ENCODE assay signal across 2 cellular contexts in the genomic region with DNA sequence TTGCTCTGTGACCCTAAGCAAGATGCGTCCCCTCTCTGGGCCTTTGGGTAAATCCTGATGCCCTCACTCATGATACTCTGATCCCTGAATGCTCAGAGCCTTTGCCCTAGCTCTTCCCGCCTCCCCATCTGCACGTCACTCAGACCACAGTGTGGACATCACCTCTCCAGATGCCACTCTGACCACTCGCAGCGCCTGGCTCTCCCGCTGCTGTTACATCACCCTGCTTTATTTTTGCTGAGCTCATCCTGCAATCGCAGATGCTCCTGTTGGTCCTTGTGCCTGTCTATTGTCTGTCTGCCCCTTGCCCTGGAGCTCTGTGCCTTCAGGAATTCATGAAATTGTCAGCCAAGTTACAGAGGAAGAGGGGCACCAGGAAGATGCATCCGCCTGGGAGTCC.
TF ChIP-seq lines count a peak whose summit lies in the region.

No MANE protein-coding gene starts in this region.

TF ChIP-seq in A549, 52 proteins besides CTCF, POLR2A, EP300 and RAD21:
- TF ChIP-seq MAFK (IDR thresholded peaks at IDR 0.05; ENCODE audit: partially characterized antibody) (peak; percentile 92), TFCP2L1 (CRISPR knock-in tag; IDR thresholded peaks at IDR 0.05) (no peak), NFE2L2 (conservative IDR thresholded peaks at IDR 0.05; ENCODE audit: low read length) (peak; percentile 64), CEBPB (IDR thresholded peaks at IDR 0.05) (peak in 1 of 2 experiments; percentile 65; a peak in 2 of 4 replicates), KDM1A (IDR thresholded peaks at IDR 0.05; ENCODE audit: low read depth) (no peak)
- TF ChIP-seq, protein P1, sequence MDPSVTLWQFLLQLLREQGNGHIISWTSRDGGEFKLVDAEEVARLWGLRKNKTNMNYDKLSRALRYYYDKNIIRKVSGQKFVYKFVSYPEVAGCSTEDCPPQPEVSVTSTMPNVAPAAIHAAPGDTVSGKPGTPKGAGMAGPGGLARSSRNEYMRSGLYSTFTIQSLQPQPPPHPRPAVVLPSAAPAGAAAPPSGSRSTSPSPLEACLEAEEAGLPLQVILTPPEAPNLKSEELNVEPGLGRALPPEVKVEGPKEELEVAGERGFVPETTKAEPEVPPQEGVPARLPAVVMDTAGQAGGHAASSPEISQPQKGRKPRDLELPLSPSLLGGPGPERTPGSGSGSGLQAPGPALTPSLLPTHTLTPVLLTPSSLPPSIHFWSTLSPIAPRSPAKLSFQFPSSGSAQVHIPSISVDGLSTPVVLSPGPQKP (IDR thresholded peaks at IDR 0.05; ENCODE audit: low read depth, low read length) = no peak
- TF ChIP-seq, protein P2, sequence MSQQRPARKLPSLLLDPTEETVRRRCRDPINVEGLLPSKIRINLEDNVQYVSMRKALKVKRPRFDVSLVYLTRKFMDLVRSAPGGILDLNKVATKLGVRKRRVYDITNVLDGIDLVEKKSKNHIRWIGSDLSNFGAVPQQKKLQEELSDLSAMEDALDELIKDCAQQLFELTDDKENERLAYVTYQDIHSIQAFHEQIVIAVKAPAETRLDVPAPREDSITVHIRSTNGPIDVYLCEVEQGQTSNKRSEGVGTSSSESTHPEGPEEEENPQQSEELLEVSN (IDR thresholded peaks at IDR 0.05; ENCODE audit: borderline replicate concordance, low read depth) = no peak
- TF ChIP-seq, protein P3, sequence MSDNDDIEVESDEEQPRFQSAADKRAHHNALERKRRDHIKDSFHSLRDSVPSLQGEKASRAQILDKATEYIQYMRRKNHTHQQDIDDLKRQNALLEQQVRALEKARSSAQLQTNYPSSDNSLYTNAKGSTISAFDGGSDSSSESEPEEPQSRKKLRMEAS (IDR thresholded peaks at IDR 0.05) = peak; percentile 32; the same call in 1 of the 2 replicates
TF ChIP-seq in A549: peak in this region for 4.

TF ChIP-seq in K562, 482 proteins besides CTCF, POLR2A, EP300 and RAD21:
- TF ChIP-seq RCOR1 (IDR thresholded peaks at IDR 0.05; ENCODE audit: borderline replicate concordance in 1 of 2, low read depth in 2 of 2, low read length in 2 of 2) (peak in 1 of 2 experiments; percentile 6; a peak in 1 of 4 replicates), COPS2 (conservative IDR thresholded peaks at IDR 0.05) (no peak), ZNF444 (CRISPR knock-in tag; IDR thresholded peaks at IDR 0.05) (no peak), MECOM (CRISPR knock-in tag; IDR thresholded peaks at IDR 0.05) (no peak), RBBP5 (IDR thresholded peaks at IDR 0.05; ENCODE audit: borderline replicate concordance, insufficient read depth, low read length, poor library complexity, severe bottlenecking) (no peak), ZNF316 (IDR thresholded peaks at IDR 0.05) (peak; percentile 47; the same call in 1 of the 2 replicates), CEBPG (CRISPR knock-in tag; IDR thresholded peaks at IDR 0.05) (no peak), CEBPG (tag; conservative IDR thresholded peaks at IDR 0.05 in 1 of 2, IDR thresholded peaks at IDR 0.05 in 1 of 2) (peak in 1 of 2 experiments; percentile 36; a peak in 1 of 4 replicates), NFE2 (IDR thresholded peaks at IDR 0.05; ENCODE audit: low read depth) (0 out of 2 replicates have a peak, but pooled peaks have one; percentile 41), ZNF764 (CRISPR knock-in tag; IDR thresholded peaks at IDR 0.05; ENCODE audit: low read depth) (no peak), C11orf30 (IDR thresholded peaks at IDR 0.05; ENCODE audit: low read depth) (peak; percentile 56), ZNF830 (CRISPR knock-in tag; IDR thresholded peaks at IDR 0.05) (no peak), MEF2A (IDR thresholded peaks at IDR 0.05; ENCODE audit: control insufficient read depth, low read depth, low read length) (no peak), ZKSCAN8 (CRISPR knock-in tag; IDR thresholded peaks at IDR 0.05) (no peak), HNRNPK (IDR thresholded peaks at IDR 0.05; ENCODE audit: low read depth, low read length, poor library complexity, severe bottlenecking) (no peak), FOXA3 (CRISPR knock-in tag; conservative IDR thresholded peaks at IDR 0.05 in 1 of 2, IDR thresholded peaks at IDR 0.05 in 1 of 2) (no peak), JUND (IDR thresholded peaks at IDR 0.05; ENCODE audit: borderline replicate concordance, low read depth, low read length) (no peak), JUND (tag; IDR thresholded peaks at IDR 0.05; ENCODE audit: borderline replicate concordance, low read depth, low read length) (no peak), CBFB (CRISPR knock-in tag; IDR thresholded peaks at IDR 0.05) (no peak), CHD4 (IDR thresholded peaks at IDR 0.05; ENCODE audit: insufficient read depth, insufficient replicate concordance, low read depth, low read length, poor library complexity, severe bottlenecking) (no peak), HMG20B (CRISPR knock-in tag; IDR thresholded peaks at IDR 0.05) (no peak), KAT2B (IDR thresholded peaks at IDR 0.05; ENCODE audit: low read depth, low read length) (no peak), ZSCAN32 (CRISPR knock-in tag; IDR thresholded peaks at IDR 0.05) (no peak), NR3C1 (CRISPR knock-in tag; IDR thresholded peaks at IDR 0.05) (no peak), GATA2 (CRISPR knock-in tag; IDR thresholded peaks at IDR 0.05) (no peak), SMAD3 (CRISPR knock-in tag; conservative IDR thresholded peaks at IDR 0.05) (no peak), FOS (IDR thresholded peaks at IDR 0.05; ENCODE audit: extremely low read depth, insufficient read length) (no peak), LEF1 (IDR thresholded peaks at IDR 0.05) (no peak)
- TF ChIP-seq, protein P4, sequence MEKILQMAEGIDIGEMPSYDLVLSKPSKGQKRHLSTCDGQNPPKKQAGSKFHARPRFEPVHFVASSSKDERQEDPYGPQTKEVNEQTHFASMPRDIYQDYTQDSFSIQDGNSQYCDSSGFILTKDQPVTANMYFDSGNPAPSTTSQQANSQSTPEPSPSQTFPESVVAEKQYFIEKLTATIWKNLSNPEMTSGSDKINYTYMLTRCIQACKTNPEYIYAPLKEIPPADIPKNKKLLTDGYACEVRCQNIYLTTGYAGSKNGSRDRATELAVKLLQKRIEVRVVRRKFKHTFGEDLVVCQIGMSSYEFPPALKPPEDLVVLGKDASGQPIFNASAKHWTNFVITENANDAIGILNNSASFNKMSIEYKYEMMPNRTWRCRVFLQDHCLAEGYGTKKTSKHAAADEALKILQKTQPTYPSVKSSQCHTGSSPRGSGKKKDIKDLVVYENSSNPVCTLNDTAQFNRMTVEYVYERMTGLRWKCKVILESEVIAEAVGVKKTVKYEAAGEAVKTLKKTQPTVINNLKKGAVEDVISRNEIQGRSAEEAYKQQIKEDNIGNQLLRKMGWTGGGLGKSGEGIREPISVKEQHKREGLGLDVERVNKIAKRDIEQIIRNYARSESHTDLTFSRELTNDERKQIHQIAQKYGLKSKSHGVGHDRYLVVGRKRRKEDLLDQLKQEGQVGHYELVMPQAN (IDR thresholded peaks at IDR 0.05; ENCODE audit: borderline replicate concordance) = no peak
- TF ChIP-seq, protein P5, sequence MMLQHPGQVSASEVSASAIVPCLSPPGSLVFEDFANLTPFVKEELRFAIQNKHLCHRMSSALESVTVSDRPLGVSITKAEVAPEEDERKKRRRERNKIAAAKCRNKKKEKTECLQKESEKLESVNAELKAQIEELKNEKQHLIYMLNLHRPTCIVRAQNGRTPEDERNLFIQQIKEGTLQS (IDR thresholded peaks at IDR 0.05) = peak; percentile 77
- TF ChIP-seq, protein P5 (CRISPR knock-in tag; conservative IDR thresholded peaks at IDR 0.05) = no peak
- TF ChIP-seq, protein P6, sequence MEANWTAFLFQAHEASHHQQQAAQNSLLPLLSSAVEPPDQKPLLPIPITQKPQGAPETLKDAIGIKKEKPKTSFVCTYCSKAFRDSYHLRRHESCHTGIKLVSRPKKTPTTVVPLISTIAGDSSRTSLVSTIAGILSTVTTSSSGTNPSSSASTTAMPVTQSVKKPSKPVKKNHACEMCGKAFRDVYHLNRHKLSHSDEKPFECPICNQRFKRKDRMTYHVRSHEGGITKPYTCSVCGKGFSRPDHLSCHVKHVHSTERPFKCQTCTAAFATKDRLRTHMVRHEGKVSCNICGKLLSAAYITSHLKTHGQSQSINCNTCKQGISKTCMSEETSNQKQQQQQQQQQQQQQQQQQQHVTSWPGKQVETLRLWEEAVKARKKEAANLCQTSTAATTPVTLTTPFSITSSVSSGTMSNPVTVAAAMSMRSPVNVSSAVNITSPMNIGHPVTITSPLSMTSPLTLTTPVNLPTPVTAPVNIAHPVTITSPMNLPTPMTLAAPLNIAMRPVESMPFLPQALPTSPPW (CRISPR knock-in tag; IDR thresholded peaks at IDR 0.05) = no peak
- TF ChIP-seq, protein P7, sequence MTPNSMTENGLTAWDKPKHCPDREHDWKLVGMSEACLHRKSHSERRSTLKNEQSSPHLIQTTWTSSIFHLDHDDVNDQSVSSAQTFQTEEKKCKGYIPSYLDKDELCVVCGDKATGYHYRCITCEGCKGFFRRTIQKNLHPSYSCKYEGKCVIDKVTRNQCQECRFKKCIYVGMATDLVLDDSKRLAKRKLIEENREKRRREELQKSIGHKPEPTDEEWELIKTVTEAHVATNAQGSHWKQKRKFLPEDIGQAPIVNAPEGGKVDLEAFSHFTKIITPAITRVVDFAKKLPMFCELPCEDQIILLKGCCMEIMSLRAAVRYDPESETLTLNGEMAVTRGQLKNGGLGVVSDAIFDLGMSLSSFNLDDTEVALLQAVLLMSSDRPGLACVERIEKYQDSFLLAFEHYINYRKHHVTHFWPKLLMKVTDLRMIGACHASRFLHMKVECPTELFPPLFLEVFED (CRISPR knock-in tag; conservative IDR thresholded peaks at IDR 0.05) = no peak
- TF ChIP-seq, protein P8, sequence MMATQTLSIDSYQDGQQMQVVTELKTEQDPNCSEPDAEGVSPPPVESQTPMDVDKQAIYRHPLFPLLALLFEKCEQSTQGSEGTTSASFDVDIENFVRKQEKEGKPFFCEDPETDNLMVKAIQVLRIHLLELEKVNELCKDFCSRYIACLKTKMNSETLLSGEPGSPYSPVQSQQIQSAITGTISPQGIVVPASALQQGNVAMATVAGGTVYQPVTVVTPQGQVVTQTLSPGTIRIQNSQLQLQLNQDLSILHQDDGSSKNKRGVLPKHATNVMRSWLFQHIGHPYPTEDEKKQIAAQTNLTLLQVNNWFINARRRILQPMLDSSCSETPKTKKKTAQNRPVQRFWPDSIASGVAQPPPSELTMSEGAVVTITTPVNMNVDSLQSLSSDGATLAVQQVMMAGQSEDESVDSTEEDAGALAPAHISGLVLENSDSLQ (IDR thresholded peaks at IDR 0.05) = peak; percentile 75
- TF ChIP-seq, protein P9, sequence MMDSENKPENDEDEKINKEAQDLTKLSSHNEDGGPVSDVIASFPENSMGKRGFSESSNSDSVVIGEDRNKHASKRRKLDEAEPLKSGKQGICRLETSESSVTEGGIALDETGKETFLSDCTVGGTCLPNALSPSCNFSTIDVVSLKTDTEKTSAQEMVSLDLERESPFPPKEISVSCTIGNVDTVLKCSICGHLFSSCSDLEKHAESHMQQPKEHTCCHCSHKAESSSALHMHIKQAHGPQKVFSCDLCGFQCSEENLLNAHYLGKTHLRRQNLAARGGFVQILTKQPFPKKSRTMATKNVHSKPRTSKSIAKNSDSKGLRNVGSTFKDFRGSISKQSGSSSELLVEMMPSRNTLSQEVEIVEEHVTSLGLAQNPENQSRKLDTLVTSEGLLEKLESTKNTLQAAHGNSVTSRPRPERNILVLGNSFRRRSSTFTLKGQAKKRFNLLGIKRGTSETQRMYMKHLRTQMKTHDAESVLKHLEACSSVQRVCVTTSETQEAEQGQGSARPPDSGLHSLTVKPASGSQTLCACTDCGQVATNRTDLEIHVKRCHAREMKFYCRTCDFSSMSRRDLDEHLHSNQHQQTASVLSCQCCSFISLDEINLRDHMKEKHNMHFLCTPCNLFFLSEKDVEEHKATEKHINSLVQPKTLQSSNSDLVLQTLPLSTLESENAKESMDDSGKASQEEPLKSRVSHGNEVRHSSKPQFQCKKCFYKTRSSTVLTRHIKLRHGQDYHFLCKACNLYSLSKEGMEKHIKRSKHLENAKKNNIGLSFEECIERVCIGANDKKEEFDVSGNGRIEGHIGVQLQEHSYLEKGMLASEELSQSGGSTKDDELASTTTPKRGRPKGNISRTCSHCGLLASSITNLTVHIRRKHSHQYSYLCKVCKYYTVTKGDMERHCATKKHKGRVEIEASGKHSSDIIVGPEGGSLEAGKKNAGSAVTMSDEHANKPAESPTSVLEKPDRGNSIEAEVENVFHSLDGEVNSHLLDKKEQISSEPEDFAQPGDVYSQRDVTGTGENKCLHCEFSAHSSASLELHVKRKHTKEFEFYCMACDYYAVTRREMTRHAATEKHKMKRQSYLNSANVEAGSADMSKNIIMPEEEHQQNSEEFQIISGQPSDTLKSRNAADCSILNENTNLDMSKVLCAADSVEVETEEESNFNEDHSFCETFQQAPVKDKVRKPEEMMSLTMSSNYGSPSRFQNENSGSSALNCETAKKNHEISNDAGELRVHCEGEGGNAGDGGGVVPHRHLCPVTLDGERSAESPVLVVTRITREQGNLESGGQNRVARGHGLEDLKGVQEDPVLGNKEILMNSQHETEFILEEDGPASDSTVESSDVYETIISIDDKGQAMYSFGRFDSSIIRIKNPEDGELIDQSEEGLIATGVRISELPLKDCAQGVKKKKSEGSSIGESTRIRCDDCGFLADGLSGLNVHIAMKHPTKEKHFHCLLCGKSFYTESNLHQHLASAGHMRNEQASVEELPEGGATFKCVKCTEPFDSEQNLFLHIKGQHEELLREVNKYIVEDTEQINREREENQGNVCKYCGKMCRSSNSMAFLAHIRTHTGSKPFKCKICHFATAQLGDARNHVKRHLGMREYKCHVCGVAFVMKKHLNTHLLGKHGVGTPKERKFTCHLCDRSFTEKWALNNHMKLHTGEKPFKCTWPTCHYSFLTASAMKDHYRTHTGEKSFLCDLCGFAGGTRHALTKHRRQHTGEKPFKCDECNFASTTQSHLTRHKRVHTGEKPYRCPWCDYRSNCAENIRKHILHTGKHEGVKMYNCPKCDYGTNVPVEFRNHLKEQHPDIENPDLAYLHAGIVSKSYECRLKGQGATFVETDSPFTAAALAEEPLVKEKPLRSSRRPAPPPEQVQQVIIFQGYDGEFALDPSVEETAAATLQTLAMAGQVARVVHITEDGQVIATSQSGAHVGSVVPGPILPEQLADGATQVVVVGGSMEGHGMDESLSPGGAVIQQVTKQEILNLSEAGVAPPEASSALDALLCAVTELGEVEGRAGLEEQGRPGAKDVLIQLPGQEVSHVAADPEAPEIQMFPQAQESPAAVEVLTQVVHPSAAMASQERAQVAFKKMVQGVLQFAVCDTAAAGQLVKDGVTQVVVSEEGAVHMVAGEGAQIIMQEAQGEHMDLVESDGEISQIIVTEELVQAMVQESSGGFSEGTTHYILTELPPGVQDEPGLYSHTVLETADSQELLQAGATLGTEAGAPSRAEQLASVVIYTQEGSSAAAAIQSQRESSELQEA (IDR thresholded peaks at IDR 0.05; ENCODE audit: low read depth) = no peak
